18 cellular contexts compared by ENCODE assay signal in genomic region chr16:55491691-55492090, GRCh38. TPM values are rescaled to one million over a fixed set of nuclear protein-coding genes. Genes with fewer than 3 reads are reported as not detected.
"Had no signal": no experiment of that assay in that cellular context is flagged by ENCODE, and none has a peak within 500 bp of the region (broad histone marks: within the 10 kb centered on the region; RNA-seq: fewer than 3 reads in every experiment).

No MANE protein-coding gene starts in this region.

- H3K4me3 Mint-ChIP-seq: activated T-helper 1 cell treated with anti-CD3 and anti-CD28 coated beads, Interleukin-12 subunit alpha, Interleukin-12 subunit beta, Interleukin-2, Interleukin-4 antibody, amounts not matched to agents 30 ng/mL and 10 ng/mL and 1 ng/mL, durations not matched to agents 14 hours and 24 hours and 36 hours; stimulated activated naive CD8-positive, alpha-beta T cell treated with anti-CD3 and anti-CD28 coated beads, Interleukin-15, amount 100 ng/mL, for 72 hours; type B pancreatic cell had no signal

- H3K9me3 Mint-ChIP-seq: activated naive CD4-positive, alpha-beta T cell treated with anti-CD3 and anti-CD28 coated beads, Interleukin-2, amount 50 U/mL, for 72 hours; activated T-helper 1 cell treated with anti-CD3 and anti-CD28 coated beads, Interleukin-12 subunit alpha, Interleukin-12 subunit beta, Interleukin-2, Interleukin-4 antibody, amounts not matched to agents 30 ng/mL and 10 ng/mL and 1 ng/mL, durations not matched to agents 14 hours and 24 hours and 36 hours; type B pancreatic cell had no signal

- H3K27ac Mint-ChIP-seq: activated naive CD4-positive, alpha-beta T cell treated with anti-CD3 and anti-CD28 coated beads, Interleukin-2, amount 50 U/mL, for 72 hours; activated T-helper 1 cell treated with anti-CD3 and anti-CD28 coated beads, Interleukin-12 subunit alpha, Interleukin-12 subunit beta, Interleukin-2, Interleukin-4 antibody, amounts not matched to agents 30 ng/mL and 10 ng/mL and 1 ng/mL, durations not matched to agents 14 hours and 24 hours and 36 hours; progenitor cell of endocrine pancreas; stimulated activated naive CD8-positive, alpha-beta T cell treated with anti-CD3 and anti-CD28 coated beads, Interleukin-15, amount 100 ng/mL, for 72 hours; type B pancreatic cell had no signal

- H3K4me3 ChIP-seq: adrenal gland, heart left ventricle, lower lobe of right lung, skin epidermis had no signal

- H3K27me3 Mint-ChIP-seq: progenitor cell of endocrine pancreas had no signal

- H3K27me3 ChIP-seq: adrenal gland, heart left ventricle had no signal

- H3K9me3 ChIP-seq: adrenal gland, heart left ventricle, lower lobe of right lung had no signal

- H3K27ac ChIP-seq: heart left ventricle, lower lobe of right lung had no signal

- DNase-seq: activated CD4-positive, alpha-beta T cell treated with anti-CD3 and anti-CD28 coated beads, Interleukin-2, amount 50 U/mL, for 4 hours; activated CD4-positive, CD25-positive, alpha-beta regulatory T cell treated with anti-CD3 and anti-CD28 coated beads, Interleukin-2, amount 50 U/mL, for 72 hours; activated gamma-delta T cell treated with Interleukin-2 at 50 U/mL for 16 hours; heart left ventricle; lower lobe of right lung; midbrain; occipital lobe; stimulated activated CD4-positive, alpha-beta T cell treated with anti-CD3 and anti-CD28 coated beads, Interleukin-15, amount 100 ng/mL, for 24 hours; stimulated activated CD4-positive, alpha-beta T cell treated with anti-CD3 and anti-CD28 coated beads, Interleukin-2, amount 100 ng/mL, for 48 hours; stimulated activated naive CD8-positive, alpha-beta T cell treated with anti-CD3 and anti-CD28 coated beads, Interleukin-15, amount 100 ng/mL, for 72 hours; T1000 had no signal

- H3K36me3 Mint-ChIP-seq: activated naive CD4-positive, alpha-beta T cell treated with anti-CD3 and anti-CD28 coated beads, Interleukin-2, amount 50 U/mL, for 72 hours had no signal

- ATAC-seq: activated naive CD4-positive, alpha-beta T cell treated with anti-CD3 and anti-CD28 coated beads, Interleukin-2, amount 50 U/mL, for 72 hours; lower lobe of right lung; stimulated activated naive CD8-positive, alpha-beta T cell treated with anti-CD3 and anti-CD28 coated beads, Interleukin-15, amount 100 ng/mL, for 72 hours had no signal

RNA-seq across cellular contexts. Expression of gene MMP2, which starts 12.7 kb away (rescaled TPM):
- total RNA-seq: activated CD8-positive, alpha-beta memory T cell treated with anti-CD3 and anti-CD28 coated beads for 36 hours; activated naive CD4-positive, alpha-beta T cell treated with anti-CD3 and anti-CD28 coated beads, Interleukin-2, amount 50 U/mL, for 72 hours; activated T-helper 1 cell treated with anti-CD3 and anti-CD28 coated beads, Interleukin-12 subunit alpha, Interleukin-12 subunit beta, Interleukin-2, Interleukin-4 antibody, amounts not matched to agents 30 ng/mL and 10 ng/mL and 1 ng/mL, durations not matched to agents 14 hours and 24 hours and 36 hours had no signal
